In the genomic region with DNA sequence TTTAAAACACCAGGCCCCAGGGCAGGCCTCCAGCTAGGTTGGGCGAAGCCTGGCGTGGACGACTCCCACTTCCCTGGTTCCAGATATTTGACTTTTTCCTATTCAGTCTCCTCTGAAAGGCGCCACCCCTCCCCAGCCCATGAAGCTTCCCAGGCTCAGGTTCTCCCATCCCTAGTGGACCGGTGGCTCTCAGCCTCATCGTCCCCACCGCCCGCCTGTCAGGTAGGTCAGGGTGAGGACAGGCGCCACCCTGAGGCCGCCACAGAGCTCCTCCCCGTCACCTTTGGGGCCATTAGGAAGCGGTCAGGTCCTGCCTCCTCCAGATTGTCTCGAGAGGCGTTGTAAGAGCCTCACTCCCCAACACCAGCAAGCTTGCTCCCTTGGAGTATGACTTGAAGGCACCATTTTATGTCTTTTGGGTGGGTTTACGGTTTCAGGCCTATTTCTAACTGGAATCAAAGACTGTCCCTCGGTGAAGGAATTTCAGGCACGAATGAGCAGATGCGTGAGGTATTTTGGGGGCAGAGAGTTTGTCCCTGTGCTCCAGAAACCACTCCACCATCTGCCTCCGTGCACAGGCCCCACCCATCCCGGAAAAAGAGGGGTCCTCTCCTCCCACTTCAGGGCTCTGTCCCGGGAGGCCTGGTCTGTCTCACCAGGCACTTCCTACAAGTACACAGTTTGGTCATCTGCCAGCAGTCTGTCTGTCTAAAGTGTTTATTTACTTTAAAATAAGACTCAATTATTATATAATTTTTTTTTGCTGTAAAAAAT, we compare ENCODE assay signal across 12 cellular contexts. TPM values are rescaled to one million over a fixed set of nuclear protein-coding genes. Genes with fewer than 3 reads are reported as not detected.
DNase-seq lines count a peak whose midpoint lies in the region; ATAC-seq, FAIRE-seq and TF ChIP-seq lines count a peak whose summit lies in the region.
"Had no signal": no experiment of that assay in that cellular context is flagged by ENCODE, and none has a peak within 500 bp of the region (broad histone marks: within the 10 kb centered on the region; RNA-seq: fewer than 3 reads in every experiment).

No MANE protein-coding gene starts in this region.

- peaks cover 77% of the 10 kb centered on the region for H3K4me1 ChIP-seq in BLaER1
- peaks cover 2% of the 10 kb centered on the region for H3K4me1 ChIP-seq in mesendoderm (ENCODE audit: control insufficient read depth, low read depth, low read length)
- H3K4me1 ChIP-seq: colonic mucosa had no signal

- TF ChIP-seq CTCF in fibroblast of pulmonary artery (IDR thresholded peaks at IDR 0.05; ENCODE audit: low read length, missing control alignments) = no peak

- no peak overlapping the region for H2BK120ac ChIP-seq in mesendoderm (ENCODE audit: low read depth, low read length)

- FAIRE-seq in GM19239 (lab: Jason Lieb, UNC) = no peak
- FAIRE-seq: islet of Langerhans had no signal

- H3K4me2 ChIP-seq in BLaER1 = peak overlapping the region; percentile 80
- no peak overlapping the region for H3K4me2 ChIP-seq in mesendoderm (ENCODE audit: low read length)

- H3K56ac ChIP-seq in mesendoderm (ENCODE audit: low read length) = no peak overlapping the region

- WGBS in mesendoderm (ENCODE audit: extremely low coverage, insufficient coverage, low lambda C conversion rate) = no CpG with 5 or more reads among the region's 21 CpGs

- peaks cover 67% of the 10 kb centered on the region for H4K20me1 ChIP-seq in BLaER1

- H2AK5ac ChIP-seq in mesendoderm (ENCODE audit: low read length) = no peak overlapping the region

- no peak for ATAC-seq in GM18520 (IDR thresholded peaks at IDR 0.05; ENCODE audit: unreplicated experiment)
- ATAC-seq: Panc1 had no signal

- H3K79me1 ChIP-seq in mesendoderm (ENCODE audit: low read length) = no peaks in the 10 kb centered on the region

- peak overlapping the region; percentile 7; the same call in 1 of the 2 replicates for H3K9ac ChIP-seq in BLaER1
- no peak overlapping the region for H3K9ac ChIP-seq in mesendoderm (ENCODE audit: low read length)

- peak; percentile 39 for DNase-seq in SK-N-DZ (ENCODE audit: low spot score)
- DNase-seq in fibroblast of pulmonary artery (ENCODE audit: low read depth) = peak; percentile 72
- peak; percentile 77 for DNase-seq in mesendoderm
- no peak for DNase-seq in SHP77 treated with DMSO at 0.1 percent for 48 hours (lab: John Stamatoyannopoulos, UW)
- DNase-seq in pons (ENCODE audit: low spot score) = no peak
- no peak for DNase-seq in GM19239 (ENCODE audit: insufficient read length, low spot score)
- DNase-seq: colonic mucosa, NCI-H1436 had no signal

- H2BK5ac ChIP-seq in mesendoderm (ENCODE audit: low read length) = no peak overlapping the region

- H2BK15ac ChIP-seq in mesendoderm (replicated peaks; ENCODE audit: low read depth) = no peak overlapping the region

- no peak overlapping the region for H3K18ac ChIP-seq in mesendoderm (ENCODE audit: low read length)

- H3K36me3 ChIP-seq in BLaER1 (no peaks in the 10 kb centered on the region), mesendoderm (ENCODE audit: control insufficient read depth, insufficient read depth, low read length) (no peaks in the 10 kb centered on the region)
- H3K36me3 ChIP-seq: colonic mucosa had no signal

- H3K27ac ChIP-seq in BLaER1 (no peak overlapping the region), mesendoderm (ENCODE audit: low read depth, low read length) (no peak overlapping the region)
- H3K27ac ChIP-seq: colonic mucosa had no signal

- H3K79me2 ChIP-seq in mesendoderm (ENCODE audit: control insufficient read depth, insufficient read depth, low read length) = no peaks in the 10 kb centered on the region

- no peak overlapping the region for H3K23ac ChIP-seq in mesendoderm (ENCODE audit: low read length)

- H4K5ac ChIP-seq in mesendoderm (ENCODE audit: low read length) = no peak overlapping the region

- H3K4me3 ChIP-seq in BLaER1 = no peak overlapping the region
- no peak overlapping the region for H3K4me3 ChIP-seq in fibroblast of pulmonary artery (replicated peaks; ENCODE audit: low read depth, low read length)
- no peak overlapping the region for H3K4me3 ChIP-seq in mesendoderm (ENCODE audit: low read length)
- H3K4me3 ChIP-seq: colonic mucosa had no signal

- no peaks in the 10 kb centered on the region for H3K9me3 ChIP-seq in BLaER1
- H3K9me3 ChIP-seq: colonic mucosa had no signal

- H3K27me3 ChIP-seq in BLaER1 = no peaks in the 10 kb centered on the region
- no peaks in the 10 kb centered on the region for H3K27me3 ChIP-seq in mesendoderm (ENCODE audit: insufficient read depth, low read length, poor library complexity)
- H3K27me3 ChIP-seq: colonic mucosa had no signal

- H4K8ac ChIP-seq in mesendoderm (ENCODE audit: low read depth, low read length) = no peak overlapping the region

- H3K4ac ChIP-seq in mesendoderm (ENCODE audit: low read depth, low read length) = no peak overlapping the region

RNA-seq across cellular contexts. Expression of a gene that starts 55.6 kb away (rescaled TPM):
- polyA plus RNA-seq in SK-N-DZ (2014; cell fraction: cytosol; rRNA removed) = 19.9 and 23.4 TPM in 2 replicates
- 34.1 and 38.4 TPM in 2 replicates for polyA plus RNA-seq in SK-N-DZ (2014; cell fraction: nucleus; rRNA removed)
- 13.2 TPM for polyA plus RNA-seq in mesendoderm (2013, experiment 1 of 2)
- polyA plus RNA-seq in mesendoderm (2013, experiment 2 of 2) = 12.5 TPM

Comparison
In these comparisons a context has a peak if more than half of its experiments do, and no peak if none do; other contexts are left out.
1. DNase-seq: peak in SK-N-DZ (single experiment), fibroblast of pulmonary artery (single experiment) and mesendoderm (single experiment); none in SHP77 treated with DMSO at 0.1 percent for 48 hours (single experiment), pons (single experiment) and GM19239 (single experiment).